In the genomic region with DNA sequence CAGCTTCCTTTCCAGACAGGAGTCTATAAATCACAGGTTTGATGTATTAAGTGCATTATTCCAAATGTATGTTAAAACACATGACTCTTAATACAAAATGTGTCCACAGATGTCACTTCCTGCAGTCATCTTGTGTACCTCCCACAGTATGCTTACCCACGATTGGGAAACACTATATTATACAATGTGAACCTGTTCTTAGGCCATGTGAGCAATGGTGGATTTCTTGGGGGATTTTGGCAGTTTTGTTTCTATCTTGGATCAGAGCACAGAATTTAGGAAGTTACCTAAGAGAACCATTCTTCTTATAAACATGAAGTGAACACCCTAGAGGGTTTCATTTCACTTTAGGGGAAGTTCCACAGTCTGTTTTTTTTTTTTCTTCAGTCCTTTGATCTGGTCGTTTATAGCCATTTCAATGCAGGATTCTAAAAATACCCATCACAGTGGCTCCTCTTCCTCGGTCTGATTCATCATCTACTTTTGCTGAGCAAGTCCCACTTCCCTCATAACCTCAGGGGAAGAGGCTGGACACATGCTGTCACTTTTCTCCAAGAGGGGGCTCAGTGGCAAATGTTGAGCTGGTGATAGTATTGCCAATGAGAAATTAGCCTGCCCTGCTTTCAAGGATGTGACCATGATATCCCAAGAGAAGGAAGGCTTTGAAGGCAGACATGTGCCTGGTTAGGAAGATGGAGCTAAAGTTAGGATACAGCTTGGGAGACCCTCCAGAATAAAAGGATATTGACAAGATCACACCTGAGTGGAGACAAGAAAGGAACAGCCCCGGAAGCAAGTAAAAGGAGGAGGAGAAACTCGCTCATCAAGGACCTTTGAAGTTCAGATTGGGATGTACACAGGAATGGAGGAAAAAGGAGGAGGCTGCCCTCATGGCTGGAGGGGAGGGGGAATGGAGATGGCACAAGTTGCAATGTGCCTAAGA, we compare ENCODE assay signal across 8 cellular contexts. TPM values are rescaled to one million over a fixed set of nuclear protein-coding genes. Genes with fewer than 3 reads are reported as not detected.
DNase-seq lines count a peak whose midpoint lies in the region; ATAC-seq and TF ChIP-seq lines count a peak whose summit lies in the region.

No MANE protein-coding gene starts in this region.

- H3K4me1 Mint-ChIP-seq in CD4-positive, alpha-beta memory T cell = peaks cover 25 to 66% (median 55%) of the 10 kb centered on the region in 4 donors
- peaks cover 26% of the 10 kb centered on the region for H3K4me1 Mint-ChIP-seq in activated naive CD8-positive, alpha-beta T cell treated with anti-CD3 and anti-CD28 coated beads, Interleukin-2, amount 10 ng/mL, durations not matched to agents 7 days and 5 days

- peak overlapping the region in 7 of 8 donors; percentile 17 to 70 (median 58) for H3K4me3 Mint-ChIP-seq in CD4-positive, alpha-beta memory T cell
- peak overlapping the region; percentile 32 for H3K4me3 Mint-ChIP-seq in activated naive CD8-positive, alpha-beta T cell treated with anti-CD3 and anti-CD28 coated beads, Interleukin-2, amount 10 ng/mL, durations not matched to agents 7 days and 5 days

- CTCF ChIA-PET in CD4-positive, alpha-beta memory T cell (lab: Charles Lee; ENCODE audit: partially characterized antibody) = interaction anchor here (1.4 to 1.6 kb wide), 3 partner anchors 16 to 49 kb away, joined by 3 to 4 read pairs (median 3); no protein-coding TSS in a partner anchor

- no peak for TF ChIP-seq CTCF in stomach (IDR thresholded peaks at IDR 0.05)

- H3K4me3 ChIP-seq in CD4-positive, alpha-beta memory T cell (ENCODE audit: low read length in 2 of 2) = no peak overlapping the region
- H3K4me3 ChIP-seq in stomach = no peak overlapping the region

- intact Hi-C loops in CD4-positive, alpha-beta memory T cell (cut with micrococcal nuclease) = no loop called here
- intact Hi-C loops in stomach (cut with DNase I; ENCODE audit: low total_unique reads) = no loop called here

- TF ChIP-seq POLR2A in stomach (IDR thresholded peaks at IDR 0.05) = no peak

- H3K27me3 ChIP-seq in CD4-positive, alpha-beta memory T cell (ENCODE audit: insufficient read depth, low read length) = no peaks in the 10 kb centered on the region
- no peaks in the 10 kb centered on the region for H3K27me3 ChIP-seq in stomach

- H3K36me3 ChIP-seq in CD4-positive, alpha-beta memory T cell (ENCODE audit: insufficient read depth, low read length) = no peaks in the 10 kb centered on the region
- H3K36me3 ChIP-seq in stomach = no peaks in the 10 kb centered on the region

- H3K4me1 ChIP-seq in CD4-positive, alpha-beta memory T cell (ENCODE audit: insufficient read depth, low read length) = peaks cover 53% of the 10 kb centered on the region
- H3K4me1 ChIP-seq in stomach = peaks cover 0 to 41% (median 0%) of the 10 kb centered on the region in 4 donors

- H3K9me3 Mint-ChIP-seq in CD4-positive, alpha-beta memory T cell = no peaks in the 10 kb centered on the region
- no peaks in the 10 kb centered on the region for H3K9me3 Mint-ChIP-seq in activated naive CD8-positive, alpha-beta T cell treated with anti-CD3 and anti-CD28 coated beads, Interleukin-2, amount 10 ng/mL, durations not matched to agents 7 days and 5 days

- H3K36me3 Mint-ChIP-seq in CD4-positive, alpha-beta memory T cell = peaks cover 0 to 15% of the 10 kb centered on the region in 2 donors
- peaks cover 3% of the 10 kb centered on the region for H3K36me3 Mint-ChIP-seq in activated naive CD8-positive, alpha-beta T cell treated with anti-CD3 and anti-CD28 coated beads, Interleukin-2, amount 10 ng/mL, durations not matched to agents 7 days and 5 days

- POLR2A ChIA-PET in CD4-positive, alpha-beta memory T cell (lab: Charles Lee; ENCODE audit: partially characterized antibody) = interaction anchor here (0.7 to 1.7 kb wide), 3 partner anchors 15 to 38 kb away, joined by 3 to 7 read pairs (median 4); no protein-coding TSS in a partner anchor
- POLR2A ChIA-PET in activated naive CD8-positive, alpha-beta T cell treated with anti-CD3 and anti-CD28 coated beads, Interleukin-2, amount 10 ng/mL, durations not matched to agents 7 days and 5 days (lab: Charles Lee) = interaction anchor here (0.5 kb wide), 1 partner anchor 360 kb away, joined by 3 read pairs; no protein-coding TSS in a partner anchor

- ATAC-seq in GM19438 (IDR thresholded peaks at IDR 0.05; ENCODE audit: low read depth, unreplicated experiment) = peak; percentile 43
- ATAC-seq in HG03469 (IDR thresholded peaks at IDR 0.05; ENCODE audit: unreplicated experiment) = peak; percentile 31
- ATAC-seq in activated naive CD8-positive, alpha-beta T cell treated with anti-CD3 and anti-CD28 coated beads, Interleukin-2, amount 10 ng/mL, durations not matched to agents 7 days and 5 days (ENCODE audit: low read depth) = peak; percentile 64

- DNase-seq in CD4-positive, alpha-beta memory T cell = peak in 3 of 5 donors; percentile 32 to 46 (median 35)
- DNase-seq in activated naive CD8-positive, alpha-beta T cell treated with anti-CD3 and anti-CD28 coated beads, Interleukin-2, amount 10 ng/mL, durations not matched to agents 7 days and 5 days = no peak
- DNase-seq in NCI-H510A treated with DMSO at 0.1 percent for 48 hours (lab: John Stamatoyannopoulos, UW) (no peak), stomach (no peak), cortex of kidney (lab: John Stamatoyannopoulos, UW) (no peak), NCI-H446 treated with DMSO at 0.1 percent for 48 hours (lab: John Stamatoyannopoulos, UW) (no peak)

- no peak for TF ChIP-seq EP300 in stomach (IDR thresholded peaks at IDR 0.05)

- H3K27ac ChIP-seq in CD4-positive, alpha-beta memory T cell (ENCODE audit: low read depth, low read length) = peak overlapping the region; percentile 47
- peak overlapping the region in 2 of 5 donors; percentile 35 to 62 for H3K27ac ChIP-seq in stomach

- H3K27me3 Mint-ChIP-seq in CD4-positive, alpha-beta memory T cell = no peaks in the 10 kb centered on the region
- H3K27me3 Mint-ChIP-seq in activated naive CD8-positive, alpha-beta T cell treated with anti-CD3 and anti-CD28 coated beads, Interleukin-2, amount 10 ng/mL, durations not matched to agents 7 days and 5 days = peaks cover 2% of the 10 kb centered on the region

- no peaks in the 10 kb centered on the region for H3K9me3 ChIP-seq in CD4-positive, alpha-beta memory T cell (ENCODE audit: control insufficient read depth in 1 of 2, low read length in 2 of 2)
- no peaks in the 10 kb centered on the region for H3K9me3 ChIP-seq in stomach

- peak overlapping the region; percentile 36 to 96 (median 87) for H3K27ac Mint-ChIP-seq in CD4-positive, alpha-beta memory T cell
- H3K27ac Mint-ChIP-seq in activated naive CD8-positive, alpha-beta T cell treated with anti-CD3 and anti-CD28 coated beads, Interleukin-2, amount 10 ng/mL, durations not matched to agents 7 days and 5 days = peak overlapping the region; percentile 82

- WGBS in stomach, 5 donors = 50 to 65% (median 58%) methylated on average over 5 of the region's 5 CpGs

RNA-seq across cellular contexts. Expression of a gene that starts 22.6 kb away (rescaled TPM):
- total RNA-seq in CD4-positive, alpha-beta memory T cell = 10 to 100 TPM in 1 of 2 experiments, 1 to 10 TPM in 1; 9.1 to 10.7 TPM
- 1 to 10 TPM; 5.7 to 7.3 TPM for polyA plus RNA-seq in CD4-positive, alpha-beta memory T cell
- total RNA-seq in activated naive CD8-positive, alpha-beta T cell treated with anti-CD3 and anti-CD28 coated beads, Interleukin-2, amount 10 ng/mL, durations not matched to agents 7 days and 5 days = 10 to 100 TPM; 23.4 to 28.8 TPM
- 10 to 100 TPM in 1 of 5 donors, 1 to 10 TPM in 3, under 1 TPM in 1; 0.45 to 13.2 (median 2.6) TPM for total RNA-seq in stomach
- polyA plus RNA-seq in stomach = 10 to 100 TPM in 1 of 3 donors, 1 to 10 TPM in 2; 3.8 to 18.1 (median 5.5) TPM

Comparison
In these comparisons a context has a peak if more than half of its experiments do, and no peak if none do; other contexts are left out.
1. DNase-seq: peak in CD4-positive, alpha-beta memory T cell (3 of 5); none in activated naive CD8-positive, alpha-beta T cell treated with anti-CD3 and anti-CD28 coated beads, Interleukin-2, amount 10 ng/mL, durations not matched to agents 7 days and 5 days (single experiment), NCI-H510A treated with DMSO at 0.1 percent for 48 hours (single experiment), stomach (single experiment), cortex of kidney (single experiment) and NCI-H446 treated with DMSO at 0.1 percent for 48 hours (single experiment).
2. Peak in every context shown above with its lines, with median percentiles within 50 percentile points of each other: ATAC-seq.